21 cellular contexts compared by ENCODE assay signal in genomic region chr3:195956577-195956976, GRCh38. TPM values are rescaled to one million over a fixed set of nuclear protein-coding genes. Genes with fewer than 3 reads are reported as not detected.
DNase-seq lines count a peak whose midpoint lies in the region; ATAC-seq and TF ChIP-seq lines count a peak whose summit lies in the region.
"Had no signal": no experiment of that assay in that cellular context is flagged by ENCODE, and none has a peak within 500 bp of the region (broad histone marks: within the 10 kb centered on the region; RNA-seq: fewer than 3 reads in every experiment).

No MANE protein-coding gene starts in this region.

- H3K27ac Mint-ChIP-seq in activated CD4-positive, alpha-beta T cell treated with anti-CD3 and anti-CD28 coated beads for 36 hours, result peak overlapping the region; percentile 60
- peak overlapping the region; percentile 54 to 69 for H3K27ac Mint-ChIP-seq in stimulated activated naive CD8-positive, alpha-beta T cell treated with anti-CD3 and anti-CD28 coated beads, Interleukin-15, amount 100 ng/mL, for 72 hours
- H3K27ac Mint-ChIP-seq in nephron (no peak overlapping the region), type B pancreatic cell (no peak overlapping the region)

- H3K27me3 Mint-ChIP-seq in activated CD4-positive, alpha-beta T cell treated with anti-CD3 and anti-CD28 coated beads for 36 hours, result no peaks in the 10 kb centered on the region
- no peaks in the 10 kb centered on the region for H3K27me3 Mint-ChIP-seq in stimulated activated naive CD8-positive, alpha-beta T cell treated with anti-CD3 and anti-CD28 coated beads, Interleukin-15, amount 100 ng/mL, for 72 hours
- H3K27me3 Mint-ChIP-seq in nephron (ENCODE audit: low read depth), result peaks cover 8% of the 10 kb centered on the region
- H3K27me3 Mint-ChIP-seq in type B pancreatic cell, result no peaks in the 10 kb centered on the region
- H3K27me3 Mint-ChIP-seq: CD4-positive, CD25-positive, alpha-beta regulatory T cell had no signal

- intact Hi-C loops in activated CD4-positive, alpha-beta T cell treated with anti-CD3 and anti-CD28 coated beads for 36 hours (cut with DNase I, micrococcal nuclease), result no loop called here

- no peaks in the 10 kb centered on the region for H3K9me3 Mint-ChIP-seq in activated CD4-positive, alpha-beta T cell treated with anti-CD3 and anti-CD28 coated beads for 36 hours (ENCODE audit: low read depth)
- H3K9me3 Mint-ChIP-seq in stimulated activated naive CD8-positive, alpha-beta T cell treated with anti-CD3 and anti-CD28 coated beads, Interleukin-15, amount 100 ng/mL, for 72 hours, result peaks cover 8 to 9% of the 10 kb centered on the region in 2 donors
- H3K9me3 Mint-ChIP-seq in nephron, result no peaks in the 10 kb centered on the region
- H3K9me3 Mint-ChIP-seq in type B pancreatic cell, result no peaks in the 10 kb centered on the region
- H3K9me3 Mint-ChIP-seq: CD4-positive, CD25-positive, alpha-beta regulatory T cell had no signal

- DNase-seq in activated CD4-positive, alpha-beta T cell treated with anti-CD3 and anti-CD28 coated beads for 36 hours, result no peak
- no peak for DNase-seq in activated CD4-positive, alpha-beta T cell treated with anti-CD3 and anti-CD28 coated beads, Interleukin-2, amount 50 U/mL, for 48 hours
- no peak for DNase-seq in stimulated activated naive CD8-positive, alpha-beta T cell treated with anti-CD3 and anti-CD28 coated beads, Interleukin-15, amount 100 ng/mL, for 72 hours
- no peak for DNase-seq in stimulated activated naive CD8-positive, alpha-beta T cell treated with anti-CD3 and anti-CD28 coated beads, Interleukin-15, Interleukin-2, amounts not matched to agents 100 U/mL and 50 U/mL, for 24 hours
- peak; percentile 49 for DNase-seq in type B pancreatic cell (ENCODE audit: extremely low spot score, unreplicated experiment)
- DNase-seq: AML-193; CD4-positive, CD25-positive, alpha-beta regulatory T cell; DMS153; GF-D8; GM23248; HCEC 1CT; NCI-H1105 treated with DMSO at 0.1 percent for 48 hours; NCI-H1694; NCI-H2081 treated with DMSO at 0.1 percent for 48 hours; NCI-H446 treated with DMSO at 0.1 percent for 48 hours; NCI-H69; Peyer's patch had no signal

- H3K4me3 Mint-ChIP-seq in activated CD4-positive, alpha-beta T cell treated with anti-CD3 and anti-CD28 coated beads for 36 hours, result no peak overlapping the region
- H3K4me3 Mint-ChIP-seq in stimulated activated naive CD8-positive, alpha-beta T cell treated with anti-CD3 and anti-CD28 coated beads, Interleukin-15, amount 100 ng/mL, for 72 hours, result no peak overlapping the region
- peak overlapping the region; percentile 28 to 88 (median 38) for H3K4me3 Mint-ChIP-seq in nephron
- H3K4me3 Mint-ChIP-seq in type B pancreatic cell, result no peak overlapping the region

- peaks cover 26% of the 10 kb centered on the region for H3K4me1 Mint-ChIP-seq in activated CD4-positive, alpha-beta T cell treated with anti-CD3 and anti-CD28 coated beads for 36 hours
- H3K4me1 Mint-ChIP-seq in stimulated activated naive CD8-positive, alpha-beta T cell treated with anti-CD3 and anti-CD28 coated beads, Interleukin-15, amount 100 ng/mL, for 72 hours, result peaks cover 45% of the 10 kb centered on the region
- peaks cover 11% of the 10 kb centered on the region for H3K4me1 Mint-ChIP-seq in nephron
- H3K4me1 Mint-ChIP-seq in type B pancreatic cell (ENCODE audit: unreplicated experiment), result peaks cover 5% of the 10 kb centered on the region

- H3K36me3 Mint-ChIP-seq in activated CD4-positive, alpha-beta T cell treated with anti-CD3 and anti-CD28 coated beads for 36 hours (ENCODE audit: low read depth), result peaks cover 21% of the 10 kb centered on the region
- H3K36me3 Mint-ChIP-seq in nephron (ENCODE audit: low read depth) (peaks cover 18% of the 10 kb centered on the region), type B pancreatic cell (peaks cover 9% of the 10 kb centered on the region)

- no peak for ATAC-seq in activated CD4-positive, alpha-beta T cell treated with anti-CD3 and anti-CD28 coated beads for 36 hours
- no peak for ATAC-seq in stimulated activated naive CD8-positive, alpha-beta T cell treated with anti-CD3 and anti-CD28 coated beads, Interleukin-15, amount 100 ng/mL, for 72 hours
- no peak for ATAC-seq in stimulated activated naive CD8-positive, alpha-beta T cell treated with anti-CD3 and anti-CD28 coated beads, Interleukin-15, Interleukin-2, amounts not matched to agents 100 U/mL and 50 U/mL, for 24 hours
- ATAC-seq in GM21526 (IDR thresholded peaks at IDR 0.05; ENCODE audit: low FRiP score, unreplicated experiment) (no peak), HG03571 (IDR thresholded peaks at IDR 0.05; ENCODE audit: unreplicated experiment) (no peak)
- ATAC-seq: K562 had no signal

- TF ChIP-seq CTCF in nephron (IDR thresholded peaks at IDR 0.05; ENCODE audit: unreplicated experiment in 3 of 3) (no peak), type B pancreatic cell (conservative IDR thresholded peaks at IDR 0.05) (no peak)

- CTCF ChIA-PET in activated CD4-positive, alpha-beta T cell treated with anti-CD3 and anti-CD28 coated beads for 36 hours (lab: Charles Lee), result no interaction called here

- POLR2A ChIA-PET in activated CD4-positive, alpha-beta T cell treated with anti-CD3 and anti-CD28 coated beads for 36 hours (lab: Charles Lee), result no interaction called here

RNA-seq across cellular contexts. Expression of gene TNK2, which starts 48.2 kb away (rescaled TPM):
- 10 to 100 TPM; 49.9 to 54.2 TPM for total RNA-seq in activated CD4-positive, alpha-beta T cell treated with anti-CD3 and anti-CD28 coated beads for 36 hours
- 21.6 and 42.5 TPM in 2 replicates for total RNA-seq in type B pancreatic cell (ENCODE audit: low replicate concordance)

Comparison
In these comparisons a context has a peak if more than half of its experiments do, and no peak if none do; other contexts are left out.
1. H3K27ac Mint-ChIP-seq: peak in activated CD4-positive, alpha-beta T cell treated with anti-CD3 and anti-CD28 coated beads for 36 hours (single experiment) and stimulated activated naive CD8-positive, alpha-beta T cell treated with anti-CD3 and anti-CD28 coated beads, Interleukin-15, amount 100 ng/mL, for 72 hours (2 of 2); none in nephron (0 of 3) and type B pancreatic cell (single experiment).
2. H3K4me3 Mint-ChIP-seq: peak in nephron (3 of 3); none in activated CD4-positive, alpha-beta T cell treated with anti-CD3 and anti-CD28 coated beads for 36 hours (single experiment), stimulated activated naive CD8-positive, alpha-beta T cell treated with anti-CD3 and anti-CD28 coated beads, Interleukin-15, amount 100 ng/mL, for 72 hours (0 of 2) and type B pancreatic cell (single experiment).